ENCODE assay signal across 28 cellular contexts in the genomic region with DNA sequence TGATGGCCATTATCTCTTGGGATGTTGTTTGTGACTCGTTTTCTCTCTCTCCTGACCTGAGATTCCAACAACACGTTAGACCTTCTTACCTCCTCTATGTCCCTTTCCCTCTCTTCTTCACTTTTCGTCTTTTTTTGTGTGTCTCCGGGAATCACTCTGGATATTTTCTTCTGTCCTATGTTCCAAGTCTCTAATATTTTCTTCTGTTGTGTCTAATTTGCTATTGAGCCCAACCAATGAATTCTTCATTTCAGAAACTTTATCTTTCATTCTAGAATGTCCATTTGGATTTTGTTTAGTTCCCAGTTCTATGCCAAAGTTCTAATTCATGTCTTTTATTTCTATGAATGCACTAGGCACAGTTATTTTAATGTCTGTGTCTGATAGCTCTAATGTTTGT.
"Had no signal": no experiment of that assay in that cellular context is flagged by ENCODE, and none has a peak within 500 bp of the region (broad histone marks: within the 10 kb centered on the region; RNA-seq: fewer than 3 reads in every experiment).

No MANE protein-coding gene starts in this region.

- H3K4me3 Mint-ChIP-seq: natural killer cell; nephron; neural progenitor cell; stimulated activated effector memory CD8-positive, alpha-beta T cell treated with anti-CD3 and anti-CD28 coated beads, Interleukin-12 subunit alpha, Interleukin-12 subunit beta, amount 100 ng/mL, for 72 hours; stimulated activated naive B cell treated with anti-CD40 and anti-IgM and Interleukin-4, amounts not matched to agents 10 μg/mL and 1 μg/mL and 100 μg/mL, for 72 hours; stimulated activated naive CD8-positive, alpha-beta T cell treated with anti-CD3 and anti-CD28 coated beads, Interleukin-15, Interleukin-2, amounts not matched to agents 100 ng/mL and 50 ng/mL, for 24 hours had no signal

- FAIRE-seq: small intestine had no signal

- H3K36me3 ChIP-seq: ovary, uterus had no signal

- H3K27ac ChIP-seq: neural progenitor cell, ovary, parathyroid adenoma, psoas muscle, right lobe of liver, sigmoid colon, stomach, thoracic aorta, thyroid gland, tibial nerve, upper lobe of right lung, uterus had no signal

- H3K9me3 Mint-ChIP-seq: natural killer cell; stimulated activated effector memory CD8-positive, alpha-beta T cell treated with anti-CD3 and anti-CD28 coated beads, Interleukin-12 subunit alpha, Interleukin-12 subunit beta, amount 100 ng/mL, for 72 hours had no signal

- H3K27me3 ChIP-seq: neural progenitor cell, ovary, right lobe of liver, sigmoid colon, stomach, thyroid gland, tibial nerve, upper lobe of right lung, uterus had no signal

- H3K27me3 Mint-ChIP-seq: progenitor cell of endocrine pancreas; stimulated activated naive B cell treated with anti-CD40 and anti-IgM and Interleukin-4, amounts not matched to agents 10 μg/mL and 1 μg/mL and 100 μg/mL, for 72 hours; stimulated activated naive CD8-positive, alpha-beta T cell treated with anti-CD3 and anti-CD28 coated beads, Interleukin-15, Interleukin-2, amounts not matched to agents 100 ng/mL and 50 ng/mL, for 24 hours had no signal

- H3K27ac Mint-ChIP-seq: natural killer cell; nephron; neural progenitor cell; progenitor cell of endocrine pancreas; stimulated activated effector memory CD8-positive, alpha-beta T cell treated with anti-CD3 and anti-CD28 coated beads, Interleukin-12 subunit alpha, Interleukin-12 subunit beta, amount 100 ng/mL, for 72 hours; stimulated activated naive B cell treated with anti-CD40 and anti-IgM and Interleukin-4, amounts not matched to agents 10 μg/mL and 1 μg/mL and 100 μg/mL, for 72 hours; stimulated activated naive CD8-positive, alpha-beta T cell treated with anti-CD3 and anti-CD28 coated beads, Interleukin-15, Interleukin-2, amounts not matched to agents 100 ng/mL and 50 ng/mL, for 24 hours had no signal

- H3K4me1 ChIP-seq: neural progenitor cell, parathyroid adenoma, psoas muscle, right lobe of liver, sigmoid colon, thyroid gland, tibial nerve, upper lobe of right lung, uterus had no signal

- H3K4me1 Mint-ChIP-seq: natural killer cell; neural progenitor cell; stimulated activated effector memory CD8-positive, alpha-beta T cell treated with anti-CD3 and anti-CD28 coated beads, Interleukin-12 subunit alpha, Interleukin-12 subunit beta, amount 100 ng/mL, for 72 hours; stimulated activated naive B cell treated with anti-CD40 and anti-IgM and Interleukin-4, amounts not matched to agents 10 μg/mL and 1 μg/mL and 100 μg/mL, for 72 hours had no signal

- H3K4me3 ChIP-seq: neural progenitor cell, ovary, psoas muscle, right lobe of liver, sigmoid colon, stomach, thoracic aorta, thyroid gland, tibial nerve, upper lobe of right lung, uterus had no signal

- H3K9me3 ChIP-seq: ovary, right lobe of liver, thyroid gland, uterus had no signal

- H3K4me2 ChIP-seq: neural progenitor cell had no signal

- DNase-seq: natural killer cell; occipital lobe; ovary; posterior cingulate gyrus; psoas muscle; right cardiac atrium; right lobe of liver; sigmoid colon; small intestine; stimulated activated CD4-positive, alpha-beta T cell treated with anti-CD3 and anti-CD28 coated beads, Interleukin-15, amount 100 ng/mL, for 24 hours; stimulated activated CD4-positive, alpha-beta T cell treated with anti-CD3 and anti-CD28 coated beads, Interleukin-2, amount 100 ng/mL, for 24 hours; stimulated activated CD4-positive, alpha-beta T cell treated with anti-CD3 and anti-CD28 coated beads, Interleukin-2, amount 100 ng/mL, for 48 hours; stimulated activated CD4-positive, alpha-beta T cell treated with anti-CD3 and anti-CD28 coated beads, Interleukin-4, amount 100 ng/mL, for 24 hours; stimulated activated naive B cell treated with anti-CD40 and anti-IgM and Interleukin-4, amounts not matched to agents 10 μg/mL and 1 μg/mL and 100 μg/mL, for 72 hours; stimulated activated naive CD4-positive, alpha-beta T cell treated with Interleukin-2 at 50 U/mL for 16 hours; stomach; thyroid gland; trophoblast cell; upper lobe of right lung; uterus had no signal

- ATAC-seq: natural killer cell; psoas muscle; right cardiac atrium; right lobe of liver; stimulated activated effector memory CD8-positive, alpha-beta T cell treated with anti-CD3 and anti-CD28 coated beads, Interleukin-12 subunit alpha, Interleukin-12 subunit beta, amount 100 ng/mL, for 72 hours; stimulated activated naive B cell treated with anti-CD40 and anti-IgM and Interleukin-4, amounts not matched to agents 10 μg/mL and 1 μg/mL and 100 μg/mL, for 72 hours; upper lobe of right lung had no signal
